25 cellular contexts compared by ENCODE assay signal in the genomic region with DNA sequence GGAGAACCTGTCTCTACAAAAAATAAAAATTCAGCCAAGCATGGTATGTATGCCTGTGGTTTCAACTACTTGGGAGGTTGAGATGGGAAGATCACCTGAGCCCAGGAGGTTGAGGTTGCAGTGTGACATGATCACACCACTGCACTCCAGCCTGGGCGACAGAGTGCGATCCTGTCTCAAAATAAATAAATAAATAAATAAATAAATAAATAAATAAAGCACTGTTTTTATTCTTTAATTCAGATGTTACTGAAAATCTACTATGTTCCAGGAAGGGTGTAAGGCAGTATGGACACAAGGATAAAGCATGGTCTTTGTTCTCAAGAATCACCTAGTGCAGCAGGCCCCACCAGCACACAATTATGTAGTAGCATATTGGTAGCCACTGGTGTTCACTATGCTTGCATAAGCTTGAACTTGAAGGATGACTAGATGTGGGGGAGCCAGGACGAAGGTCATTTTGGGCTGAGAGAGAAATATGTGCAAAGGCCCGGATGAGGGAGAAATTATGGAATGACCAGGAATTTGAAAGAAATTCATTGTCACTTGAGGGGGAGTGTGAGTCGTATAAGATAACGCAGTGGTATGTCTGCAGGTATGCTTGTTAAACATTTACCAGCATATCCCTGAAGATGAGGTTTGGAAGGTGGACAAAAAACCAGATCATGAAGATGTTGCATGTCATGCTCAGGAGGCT.
DNase-seq lines count a peak whose midpoint lies in the region; ATAC-seq, FAIRE-seq and TF ChIP-seq lines count a peak whose summit lies in the region.
"Had no signal": no experiment of that assay in that cellular context is flagged by ENCODE, and none has a peak within 500 bp of the region (broad histone marks: within the 10 kb centered on the region; RNA-seq: fewer than 3 reads in every experiment).

No MANE protein-coding gene starts in this region.

- no peak overlapping the region for H2BK120ac ChIP-seq in neuronal stem cell (ENCODE audit: low read depth, low read length)

- H3K18ac ChIP-seq in neuronal stem cell (ENCODE audit: low read length) = peak overlapping the region; percentile 34

- no peak overlapping the region for H3K14ac ChIP-seq in neuronal stem cell (ENCODE audit: low read length)

- 94 to 96% methylated on average over 6 of the region's 6 CpGs for WGBS in esophagus, 2 donors
- WGBS in neuronal stem cell (ENCODE audit: extremely low coverage in 2 of 2, insufficient read length in 2 of 2, insufficient replicate concordance in 1 of 2), 2 donors = no CpG with 5 or more reads among the region's 6 CpGs
- 97 to 99% (median 98%) methylated on average over 6 of the region's 6 CpGs for WGBS in heart left ventricle, 4 donors

- no peak overlapping the region for H3K4ac ChIP-seq in neuronal stem cell (ENCODE audit: low read length)

- H3K4me3 ChIP-seq in Peyer's patch (no peak overlapping the region), esophagus (ENCODE audit: low read depth in 1 of 2, low read length in 2 of 2) (no peak overlapping the region), neuronal stem cell (ENCODE audit: low read length in 2 of 2) (no peak overlapping the region), tibial artery (no peak overlapping the region), heart left ventricle (no peak overlapping the region)
- H3K4me3 ChIP-seq: GM12878, SJCRH30, skin epidermis had no signal

- H4K8ac ChIP-seq in neuronal stem cell (ENCODE audit: low read depth, low read length) = no peak overlapping the region

- H2BK12ac ChIP-seq in neuronal stem cell (ENCODE audit: low read length) = no peak overlapping the region

- intact Hi-C loops in tibial artery (cut with DNase I; ENCODE audit: low total_unique reads) (loop anchor here (5.0 kb wide), 1 partner anchor 35 kb away; no protein-coding TSS in a partner anchor), heart left ventricle (cut with DNase I) (no loop called here)

- no peak overlapping the region for H2AFZ ChIP-seq in neuronal stem cell (ENCODE audit: low read length)

- peak overlapping the region; percentile 38 to 90 (median 85) for H3K27ac ChIP-seq in Peyer's patch
- peak overlapping the region; percentile 95 for H3K27ac ChIP-seq in esophagus (ENCODE audit: low read depth in 2 of 2, low read length in 1 of 2)
- H3K27ac ChIP-seq in neuronal stem cell (replicated peaks; ENCODE audit: low read length) = no peak overlapping the region
- peak overlapping the region; percentile 89 to 94 for H3K27ac ChIP-seq in tibial artery
- peak overlapping the region in 4 of 12 donors; percentile 61 to 90 (median 85) for H3K27ac ChIP-seq in heart left ventricle
- H3K27ac ChIP-seq: KMS-11, SJCRH30 had no signal

- no peak overlapping the region for H4K91ac ChIP-seq in neuronal stem cell (ENCODE audit: low read depth, low read length, poor library complexity)

- TF ChIP-seq POLR2A in Peyer's patch (IDR thresholded peaks at IDR 0.05) (no peak), heart left ventricle (IDR thresholded peaks at IDR 0.05) (no peak), GM12891 (IDR thresholded peaks at IDR 0.05; ENCODE audit: low read depth, low read length) (no peak)

- H3K9ac ChIP-seq in neuronal stem cell (ENCODE audit: low read depth, low read length, poor library complexity) = no peak overlapping the region
- H3K9ac ChIP-seq: KMS-11 had no signal

- H3K79me1 ChIP-seq in neuronal stem cell (ENCODE audit: low read depth, low read length) = no peaks in the 10 kb centered on the region

- TF ChIP-seq CTCF in Peyer's patch (IDR thresholded peaks at IDR 0.05) = no peak
- TF ChIP-seq CTCF in tibial artery (IDR thresholded peaks at IDR 0.05) = no peak
- no peak for TF ChIP-seq CTCF in heart left ventricle (IDR thresholded peaks at IDR 0.05)

- H3K36me3 ChIP-seq in Peyer's patch (no peaks in the 10 kb centered on the region), esophagus (ENCODE audit: control insufficient read depth in 2 of 2, insufficient read depth in 2 of 2, low read length in 1 of 2) (no peaks in the 10 kb centered on the region), neuronal stem cell (replicated peaks in 1 of 2; ENCODE audit: control insufficient read depth in 2 of 2, insufficient read depth in 2 of 2, low read length in 2 of 2) (no peaks in the 10 kb centered on the region), tibial artery (no peaks in the 10 kb centered on the region), heart left ventricle (no peaks in the 10 kb centered on the region)
- H3K36me3 ChIP-seq: brain microvascular endothelial cell, SJCRH30 had no signal

- H2BK5ac ChIP-seq in neuronal stem cell (ENCODE audit: low read length) = no peak overlapping the region

- no peaks in the 10 kb centered on the region for H3K9me3 ChIP-seq in Peyer's patch
- H3K9me3 ChIP-seq in esophagus (ENCODE audit: control insufficient read depth in 2 of 2, insufficient read depth in 1 of 2, low read depth in 1 of 2, low read length in 1 of 2) = no peaks in the 10 kb centered on the region
- peaks cover 0 to 10% of the 10 kb centered on the region in 2 donors for H3K9me3 ChIP-seq in neuronal stem cell (replicated peaks in 1 of 2; ENCODE audit: control insufficient read depth in 2 of 2, insufficient read depth in 1 of 2, low read depth in 1 of 2, low read length in 2 of 2)
- H3K9me3 ChIP-seq in tibial artery = no peaks in the 10 kb centered on the region
- peaks cover 0 to 6% (median 0%) of the 10 kb centered on the region in 12 donors for H3K9me3 ChIP-seq in heart left ventricle
- H3K9me3 ChIP-seq: SJCRH30 had no signal

- no peak overlapping the region for H3K23ac ChIP-seq in neuronal stem cell (ENCODE audit: low read depth, low read length, poor library complexity)

- no peak for FAIRE-seq in GM12891 (lab: Jason Lieb, UNC)
- FAIRE-seq: endometrium, GM12878, islet of Langerhans had no signal

- no peak overlapping the region for H2AK5ac ChIP-seq in neuronal stem cell (ENCODE audit: low read depth, low read length)

- DNase-seq in Peyer's patch (no peak), neuronal stem cell (ENCODE audit: low spot score) (no peak), tibial artery (no peak), LoVo (ENCODE audit: low spot score) (no peak), NK-92 (lab: John Stamatoyannopoulos, UW; ENCODE audit: unreplicated experiment) (no peak), heart left ventricle (no peak), GM12891 (ENCODE audit: insufficient read length, low spot score) (no peak)
- DNase-seq: activated CD4-positive, alpha-beta T cell treated with anti-CD3 and anti-CD28 coated beads, Interleukin-2, amount 50 U/mL, for 1 hour; activated CD8-positive, alpha-beta memory T cell treated with anti-CD3 and anti-CD28 coated beads, Interleukin-2, amount 50 U/mL, for 4 hours; activated naive CD8-positive, alpha-beta T cell treated with anti-CD3 and anti-CD28 coated beads, Interleukin-2, amount 10 ng/mL, durations not matched to agents 7 days and 5 days; brain microvascular endothelial cell; cortex of kidney; GOT3; NCI-H187; NCI-H748 treated with DMSO at 0.1 percent for 48 hours; nephron progenitor cell; PC-3; stimulated activated naive CD4-positive, alpha-beta T cell treated with Interleukin-2 at 50 U/mL for 16 hours had no signal

- no peak overlapping the region for H3K4me2 ChIP-seq in neuronal stem cell (ENCODE audit: insufficient read depth, low read length, poor library complexity, severe bottlenecking)
- H3K4me2 ChIP-seq: KMS-11 had no signal

- ATAC-seq in heart left ventricle = no peak
- ATAC-seq: GM12878, PC-3 had no signal

- no peak overlapping the region for H2BK15ac ChIP-seq in neuronal stem cell (ENCODE audit: low read length)

- H3K27me3 ChIP-seq in Peyer's patch = no peaks in the 10 kb centered on the region
- no peaks in the 10 kb centered on the region for H3K27me3 ChIP-seq in esophagus (ENCODE audit: control insufficient read depth in 1 of 2, insufficient read depth in 2 of 2, low read length in 2 of 2)
- H3K27me3 ChIP-seq in neuronal stem cell (ENCODE audit: control insufficient read depth in 3 of 3, insufficient read depth in 3 of 3, low read depth in 1 of 3, low read length in 3 of 3) = no peaks in the 10 kb centered on the region
- H3K27me3 ChIP-seq in tibial artery = no peaks in the 10 kb centered on the region
- no peaks in the 10 kb centered on the region for H3K27me3 ChIP-seq in heart left ventricle
- H3K27me3 ChIP-seq: brain microvascular endothelial cell, SJCRH30 had no signal

- H3K4me1 ChIP-seq in Peyer's patch (peaks cover 0 to 31% (median 12%) of the 10 kb centered on the region in 4 donors), esophagus (ENCODE audit: control insufficient read depth in 2 of 2, insufficient read depth in 2 of 2, low read length in 1 of 2) (peaks cover 0 to 14% of the 10 kb centered on the region in 2 donors), neuronal stem cell (ENCODE audit: control insufficient read depth in 2 of 2, insufficient read depth in 1 of 2, low read depth in 1 of 2, low read length in 2 of 2) (peaks cover 7 to 15% of the 10 kb centered on the region in 2 donors), tibial artery (peaks cover 0 to 41% (median 31%) of the 10 kb centered on the region in 4 donors), heart left ventricle (peaks cover 4 to 30% (median 25%) of the 10 kb centered on the region in 12 donors)

TF ChIP-seq in GM12891, 5 proteins besides CTCF, POLR2A, EP300 and RAD21:
- no peak for TF ChIP-seq SPI1 (IDR thresholded peaks at IDR 0.05; ENCODE audit: low read depth, low read length)
- TF ChIP-seq POU2F2 (IDR thresholded peaks at IDR 0.05; ENCODE audit: low read depth, low read length) = no peak
- TF ChIP-seq POLR2AphosphoS5 (IDR thresholded peaks at IDR 0.05; ENCODE audit: low read depth, low read length) = no peak
- TF ChIP-seq TAF1 (IDR thresholded peaks at IDR 0.05; ENCODE audit: low read depth, low read length) = no peak
- TF ChIP-seq PAX5 (IDR thresholded peaks at IDR 0.05; ENCODE audit: insufficient read depth, low read length, severe bottlenecking) = no peak
